Comparison of ENCODE assay signal across 1 cellular context in the genomic region with DNA sequence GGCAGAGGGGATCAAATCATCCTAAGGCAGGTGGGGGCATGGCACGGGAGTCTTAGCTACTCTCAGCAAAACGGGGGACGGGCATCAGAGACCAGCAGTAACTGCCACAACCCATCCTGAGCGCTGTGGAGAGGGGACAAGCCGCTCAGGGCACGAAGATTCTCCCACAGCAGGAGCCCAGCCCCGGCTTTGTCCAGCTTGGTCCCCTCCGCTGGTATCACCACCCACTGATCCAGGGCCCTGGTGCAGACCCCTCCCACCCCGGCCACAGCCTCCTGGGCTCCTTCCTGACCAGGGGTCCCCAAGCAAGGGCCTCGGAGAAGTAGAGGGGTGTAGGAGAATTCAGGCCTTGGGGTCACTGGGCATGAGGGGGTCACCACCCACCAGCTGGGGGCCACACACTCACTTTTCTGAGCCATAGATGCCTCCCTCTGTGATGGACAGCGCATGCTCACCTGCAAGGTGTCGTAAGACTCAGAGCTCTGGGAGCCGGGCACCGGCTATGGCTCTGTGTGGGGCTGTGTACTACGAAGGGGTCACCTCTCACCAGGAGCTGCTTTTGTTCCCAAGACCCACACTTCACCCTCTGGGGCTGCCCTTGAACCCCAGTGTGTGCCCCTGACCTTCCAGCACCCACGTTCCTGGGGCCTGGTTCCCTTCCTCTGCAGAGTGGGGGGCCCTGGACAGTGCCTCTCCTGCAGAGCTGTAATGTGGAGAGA.
TF ChIP-seq lines count a peak whose summit lies in the region.

No MANE protein-coding gene starts in this region.

TF ChIP-seq in GM23338, 12 proteins besides CTCF, POLR2A, EP300 and RAD21:
- TF ChIP-seq REST (IDR thresholded peaks at IDR 0.05; ENCODE audit: unreplicated experiment) (no peak), POLR2AphosphoS5 (IDR thresholded peaks at IDR 0.05; ENCODE audit: low read depth) (no peak), ETS1 (IDR thresholded peaks at IDR 0.05) (no peak), JUNB (IDR thresholded peaks at IDR 0.05; ENCODE audit: unreplicated experiment) (no peak), ZNF331 (CRISPR knock-in tag; IDR thresholded peaks at IDR 0.05; ENCODE audit: low read depth) (no peak), NANOG (IDR thresholded peaks at IDR 0.05; ENCODE audit: borderline replicate concordance) (no peak), STAT1 (IDR thresholded peaks at IDR 0.05; ENCODE audit: unreplicated experiment) (no peak), ZNF462 (CRISPR knock-in tag; IDR thresholded peaks at IDR 0.05) (no peak), EZH2phosphoT487 (IDR thresholded peaks at IDR 0.05; ENCODE audit: unreplicated experiment) (no peak), CREB1 (CRISPR knock-in tag; IDR thresholded peaks at IDR 0.05; ENCODE audit: low read depth) (no peak), EZH2 (IDR thresholded peaks at IDR 0.05; ENCODE audit: low read depth, unreplicated experiment) (no peak), ZNF114 (CRISPR knock-in tag; IDR thresholded peaks at IDR 0.05) (no peak)
